Comparison of ENCODE assay signal across 21 cellular contexts in genomic region chr11:103939694-103940093, GRCh38.
"Had no signal": no experiment of that assay in that cellular context is flagged by ENCODE, and none has a peak within 500 bp of the region (broad histone marks: within the 10 kb centered on the region; RNA-seq: fewer than 3 reads in every experiment).

No MANE protein-coding gene starts in this region.

- ATAC-seq: activated CD4-positive, alpha-beta T cell treated with anti-CD3 and anti-CD28 coated beads for 36 hours; activated T-cell treated with anti-CD3 and anti-CD28 coated beads, Interleukin-2, amount 50 U/mL, for 4 hours; left lung; natural killer cell; stimulated activated naive CD8-positive, alpha-beta T cell treated with anti-CD3 and anti-CD28 coated beads, Interleukin-15, Interleukin-2, amounts not matched to agents 100 U/mL and 50 U/mL, for 24 hours; upper lobe of right lung had no signal

- H3K4me1 ChIP-seq: left lung, prostate gland, thyroid gland, upper lobe of right lung had no signal

- H3K9me3 ChIP-seq: left lung, prostate gland, thyroid gland, upper lobe of right lung had no signal

- DNase-seq: activated B cell treated with CpG ODN at 0.5 μM for 24 hours; activated CD4-positive, alpha-beta T cell treated with anti-CD3 and anti-CD28 coated beads for 36 hours; activated CD4-positive, alpha-beta T cell treated with anti-CD3 and anti-CD28 coated beads, Interleukin-2, amount 50 U/mL, for 48 hours; activated CD8-positive, alpha-beta memory T cell treated with anti-CD3 and anti-CD28 coated beads, Interleukin-2, amount 50 U/mL, for 48 hours; activated naive CD4-positive, alpha-beta T cell; activated T-cell treated with anti-CD3 and anti-CD28 coated beads, Interleukin-2, amount 50 U/mL, for 4 hours; adrenal gland; brain microvascular endothelial cell; caudate nucleus; effector CD8-positive, alpha-beta T cell; erythroblast; foreskin fibroblast; left lung; natural killer cell; stimulated activated CD4-positive, alpha-beta T cell treated with anti-CD3 and anti-CD28 coated beads, Interleukin-4, amount 100 ng/mL, for 24 hours; stimulated activated naive CD8-positive, alpha-beta T cell treated with anti-CD3 and anti-CD28 coated beads, Interleukin-15, Interleukin-2, amounts not matched to agents 100 U/mL and 50 U/mL, for 24 hours; T1000; thyroid gland; upper lobe of right lung had no signal

- H3K27ac ChIP-seq: adrenal gland, ascending aorta, brain microvascular endothelial cell, left lung, prostate gland, thyroid gland, upper lobe of right lung had no signal

- H3K27me3 ChIP-seq: adrenal gland, ascending aorta, brain microvascular endothelial cell, left lung, thyroid gland, upper lobe of right lung had no signal

- H3K4me3 ChIP-seq: adrenal gland, ascending aorta, left lung, prostate gland, thyroid gland, upper lobe of right lung had no signal

- H3K36me3 ChIP-seq: adrenal gland, ascending aorta, brain microvascular endothelial cell, left lung, prostate gland, thyroid gland, upper lobe of right lung had no signal
